In the genomic region with DNA sequence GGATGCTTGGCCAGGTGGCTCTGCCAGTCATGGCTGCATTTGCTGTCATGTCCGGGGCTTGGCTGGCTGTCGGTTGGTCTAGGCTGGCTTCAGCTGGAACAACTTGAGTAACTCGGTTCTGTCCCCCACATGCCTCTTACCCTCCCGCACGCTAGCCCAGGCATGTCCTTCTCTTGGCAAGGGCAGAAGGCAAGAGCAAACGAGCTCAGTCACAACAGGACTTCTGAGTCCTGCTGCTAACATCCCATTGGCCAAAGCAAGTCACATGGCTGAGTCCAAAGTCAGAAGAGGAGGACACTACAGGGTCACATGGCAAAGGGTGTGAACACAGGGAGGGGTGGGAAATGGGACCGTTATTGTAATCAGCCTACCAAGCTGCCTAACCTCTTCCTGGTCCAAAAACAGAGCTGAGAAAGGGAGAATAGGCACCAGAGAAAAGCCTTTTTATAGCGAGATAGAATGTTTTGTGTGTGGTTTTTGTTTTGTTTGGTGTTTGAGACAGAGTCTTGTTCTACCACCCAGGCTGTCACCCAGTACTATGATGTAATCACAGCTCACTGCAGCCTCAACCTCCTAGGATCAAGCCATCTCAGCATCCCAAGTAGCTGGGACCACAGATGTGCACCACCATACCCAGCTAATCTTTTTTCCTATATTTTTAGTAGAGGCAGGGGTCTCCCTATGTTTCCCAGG, we compare ENCODE assay signal across 1 cellular context.
TF ChIP-seq lines count a peak whose summit lies in the region.

No MANE protein-coding gene starts in this region.

TF ChIP-seq in HepG2, 621 proteins besides CTCF, POLR2A, EP300 and RAD21:
- TF ChIP-seq, protein P1, sequence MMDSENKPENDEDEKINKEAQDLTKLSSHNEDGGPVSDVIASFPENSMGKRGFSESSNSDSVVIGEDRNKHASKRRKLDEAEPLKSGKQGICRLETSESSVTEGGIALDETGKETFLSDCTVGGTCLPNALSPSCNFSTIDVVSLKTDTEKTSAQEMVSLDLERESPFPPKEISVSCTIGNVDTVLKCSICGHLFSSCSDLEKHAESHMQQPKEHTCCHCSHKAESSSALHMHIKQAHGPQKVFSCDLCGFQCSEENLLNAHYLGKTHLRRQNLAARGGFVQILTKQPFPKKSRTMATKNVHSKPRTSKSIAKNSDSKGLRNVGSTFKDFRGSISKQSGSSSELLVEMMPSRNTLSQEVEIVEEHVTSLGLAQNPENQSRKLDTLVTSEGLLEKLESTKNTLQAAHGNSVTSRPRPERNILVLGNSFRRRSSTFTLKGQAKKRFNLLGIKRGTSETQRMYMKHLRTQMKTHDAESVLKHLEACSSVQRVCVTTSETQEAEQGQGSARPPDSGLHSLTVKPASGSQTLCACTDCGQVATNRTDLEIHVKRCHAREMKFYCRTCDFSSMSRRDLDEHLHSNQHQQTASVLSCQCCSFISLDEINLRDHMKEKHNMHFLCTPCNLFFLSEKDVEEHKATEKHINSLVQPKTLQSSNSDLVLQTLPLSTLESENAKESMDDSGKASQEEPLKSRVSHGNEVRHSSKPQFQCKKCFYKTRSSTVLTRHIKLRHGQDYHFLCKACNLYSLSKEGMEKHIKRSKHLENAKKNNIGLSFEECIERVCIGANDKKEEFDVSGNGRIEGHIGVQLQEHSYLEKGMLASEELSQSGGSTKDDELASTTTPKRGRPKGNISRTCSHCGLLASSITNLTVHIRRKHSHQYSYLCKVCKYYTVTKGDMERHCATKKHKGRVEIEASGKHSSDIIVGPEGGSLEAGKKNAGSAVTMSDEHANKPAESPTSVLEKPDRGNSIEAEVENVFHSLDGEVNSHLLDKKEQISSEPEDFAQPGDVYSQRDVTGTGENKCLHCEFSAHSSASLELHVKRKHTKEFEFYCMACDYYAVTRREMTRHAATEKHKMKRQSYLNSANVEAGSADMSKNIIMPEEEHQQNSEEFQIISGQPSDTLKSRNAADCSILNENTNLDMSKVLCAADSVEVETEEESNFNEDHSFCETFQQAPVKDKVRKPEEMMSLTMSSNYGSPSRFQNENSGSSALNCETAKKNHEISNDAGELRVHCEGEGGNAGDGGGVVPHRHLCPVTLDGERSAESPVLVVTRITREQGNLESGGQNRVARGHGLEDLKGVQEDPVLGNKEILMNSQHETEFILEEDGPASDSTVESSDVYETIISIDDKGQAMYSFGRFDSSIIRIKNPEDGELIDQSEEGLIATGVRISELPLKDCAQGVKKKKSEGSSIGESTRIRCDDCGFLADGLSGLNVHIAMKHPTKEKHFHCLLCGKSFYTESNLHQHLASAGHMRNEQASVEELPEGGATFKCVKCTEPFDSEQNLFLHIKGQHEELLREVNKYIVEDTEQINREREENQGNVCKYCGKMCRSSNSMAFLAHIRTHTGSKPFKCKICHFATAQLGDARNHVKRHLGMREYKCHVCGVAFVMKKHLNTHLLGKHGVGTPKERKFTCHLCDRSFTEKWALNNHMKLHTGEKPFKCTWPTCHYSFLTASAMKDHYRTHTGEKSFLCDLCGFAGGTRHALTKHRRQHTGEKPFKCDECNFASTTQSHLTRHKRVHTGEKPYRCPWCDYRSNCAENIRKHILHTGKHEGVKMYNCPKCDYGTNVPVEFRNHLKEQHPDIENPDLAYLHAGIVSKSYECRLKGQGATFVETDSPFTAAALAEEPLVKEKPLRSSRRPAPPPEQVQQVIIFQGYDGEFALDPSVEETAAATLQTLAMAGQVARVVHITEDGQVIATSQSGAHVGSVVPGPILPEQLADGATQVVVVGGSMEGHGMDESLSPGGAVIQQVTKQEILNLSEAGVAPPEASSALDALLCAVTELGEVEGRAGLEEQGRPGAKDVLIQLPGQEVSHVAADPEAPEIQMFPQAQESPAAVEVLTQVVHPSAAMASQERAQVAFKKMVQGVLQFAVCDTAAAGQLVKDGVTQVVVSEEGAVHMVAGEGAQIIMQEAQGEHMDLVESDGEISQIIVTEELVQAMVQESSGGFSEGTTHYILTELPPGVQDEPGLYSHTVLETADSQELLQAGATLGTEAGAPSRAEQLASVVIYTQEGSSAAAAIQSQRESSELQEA (CRISPR knock-in tag; IDR thresholded peaks at IDR 0.05; ENCODE audit: not compliant biosample characterization): no peak
- TF ChIP-seq, protein P2, sequence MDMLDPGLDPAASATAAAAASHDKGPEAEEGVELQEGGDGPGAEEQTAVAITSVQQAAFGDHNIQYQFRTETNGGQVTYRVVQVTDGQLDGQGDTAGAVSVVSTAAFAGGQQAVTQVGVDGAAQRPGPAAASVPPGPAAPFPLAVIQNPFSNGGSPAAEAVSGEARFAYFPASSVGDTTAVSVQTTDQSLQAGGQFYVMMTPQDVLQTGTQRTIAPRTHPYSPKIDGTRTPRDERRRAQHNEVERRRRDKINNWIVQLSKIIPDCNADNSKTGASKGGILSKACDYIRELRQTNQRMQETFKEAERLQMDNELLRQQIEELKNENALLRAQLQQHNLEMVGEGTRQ (IDR thresholded peaks at IDR 0.05; ENCODE audit: low read depth, low read length): no peak; the same call in 1 of the 2 replicates
- TF ChIP-seq, protein P2 (CRISPR knock-in tag; IDR thresholded peaks at IDR 0.05; ENCODE audit: borderline replicate concordance): peak; percentile 66; the same call in 1 of the 2 replicates
- TF ChIP-seq ZNF780A (CRISPR knock-in tag; IDR thresholded peaks at IDR 0.05) (peak; percentile 59; the same call in 1 of the 2 replicates), ZFP36L1 (CRISPR knock-in tag; IDR thresholded peaks at IDR 0.05) (no peak), ZNF235 (CRISPR knock-in tag; IDR thresholded peaks at IDR 0.05; ENCODE audit: borderline replicate concordance) (no peak), NFE2L1 (CRISPR knock-in tag; IDR thresholded peaks at IDR 0.05; ENCODE audit: borderline replicate concordance) (no peak), HNF4A (CRISPR knock-in tag; IDR thresholded peaks at IDR 0.05) (peak; percentile 12; the same call in 1 of the 2 replicates), MAFK (conservative IDR thresholded peaks at IDR 0.05 in 1 of 2, IDR thresholded peaks at IDR 0.05 in 1 of 2; ENCODE audit: low read length in 2 of 2) (no peak), ZNF776 (CRISPR knock-in tag; IDR thresholded peaks at IDR 0.05) (no peak), THYN1 (CRISPR knock-in tag; IDR thresholded peaks at IDR 0.05; ENCODE audit: borderline replicate concordance, low read depth) (no peak), MATR3 (CRISPR knock-in tag; IDR thresholded peaks at IDR 0.05) (no peak), POLR2AphosphoS2 (IDR thresholded peaks at IDR 0.05; ENCODE audit: low read depth, low read length) (no peak), PHF8 (CRISPR knock-in tag; IDR thresholded peaks at IDR 0.05) (no peak), MXI1 (IDR thresholded peaks at IDR 0.05; ENCODE audit: borderline replicate concordance, low read depth, low read length) (no peak), ZNF747 (CRISPR knock-in tag; IDR thresholded peaks at IDR 0.05; ENCODE audit: borderline replicate concordance) (no peak), WIZ (CRISPR knock-in tag; IDR thresholded peaks at IDR 0.05) (no peak), MAFG (CRISPR knock-in tag; IDR thresholded peaks at IDR 0.05) (no peak), NR2F1 (CRISPR knock-in tag; IDR thresholded peaks at IDR 0.05) (no peak), NFYC (CRISPR knock-in tag; IDR thresholded peaks at IDR 0.05) (peak; percentile 71), HNRNPK (IDR thresholded peaks at IDR 0.05; ENCODE audit: low read depth, low read length, poor library complexity, severe bottlenecking) (no peak), KAT7 (CRISPR knock-in tag; IDR thresholded peaks at IDR 0.05; ENCODE audit: borderline replicate concordance) (no peak), NFYB (CRISPR knock-in tag; IDR thresholded peaks at IDR 0.05) (peak; percentile 52)
- TF ChIP-seq, protein P3, sequence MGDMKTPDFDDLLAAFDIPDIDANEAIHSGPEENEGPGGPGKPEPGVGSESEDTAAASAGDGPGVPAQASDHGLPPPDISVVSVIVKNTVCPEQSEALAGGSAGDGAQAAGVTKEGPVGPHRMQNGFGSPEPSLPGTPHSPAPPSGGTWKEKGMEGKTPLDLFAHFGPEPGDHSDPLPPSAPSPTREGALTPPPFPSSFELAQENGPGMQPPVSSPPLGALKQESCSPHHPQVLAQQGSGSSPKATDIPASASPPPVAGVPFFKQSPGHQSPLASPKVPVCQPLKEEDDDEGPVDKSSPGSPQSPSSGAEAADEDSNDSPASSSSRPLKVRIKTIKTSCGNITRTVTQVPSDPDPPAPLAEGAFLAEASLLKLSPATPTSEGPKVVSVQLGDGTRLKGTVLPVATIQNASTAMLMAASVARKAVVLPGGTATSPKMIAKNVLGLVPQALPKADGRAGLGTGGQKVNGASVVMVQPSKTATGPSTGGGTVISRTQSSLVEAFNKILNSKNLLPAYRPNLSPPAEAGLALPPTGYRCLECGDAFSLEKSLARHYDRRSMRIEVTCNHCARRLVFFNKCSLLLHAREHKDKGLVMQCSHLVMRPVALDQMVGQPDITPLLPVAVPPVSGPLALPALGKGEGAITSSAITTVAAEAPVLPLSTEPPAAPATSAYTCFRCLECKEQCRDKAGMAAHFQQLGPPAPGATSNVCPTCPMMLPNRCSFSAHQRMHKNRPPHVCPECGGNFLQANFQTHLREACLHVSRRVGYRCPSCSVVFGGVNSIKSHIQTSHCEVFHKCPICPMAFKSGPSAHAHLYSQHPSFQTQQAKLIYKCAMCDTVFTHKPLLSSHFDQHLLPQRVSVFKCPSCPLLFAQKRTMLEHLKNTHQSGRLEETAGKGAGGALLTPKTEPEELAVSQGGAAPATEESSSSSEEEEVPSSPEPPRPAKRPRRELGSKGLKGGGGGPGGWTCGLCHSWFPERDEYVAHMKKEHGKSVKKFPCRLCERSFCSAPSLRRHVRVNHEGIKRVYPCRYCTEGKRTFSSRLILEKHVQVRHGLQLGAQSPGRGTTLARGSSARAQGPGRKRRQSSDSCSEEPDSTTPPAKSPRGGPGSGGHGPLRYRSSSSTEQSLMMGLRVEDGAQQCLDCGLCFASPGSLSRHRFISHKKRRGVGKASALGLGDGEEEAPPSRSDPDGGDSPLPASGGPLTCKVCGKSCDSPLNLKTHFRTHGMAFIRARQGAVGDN (CRISPR knock-in tag; IDR thresholded peaks at IDR 0.05): peak; percentile 55
- TF ChIP-seq, protein P4, sequence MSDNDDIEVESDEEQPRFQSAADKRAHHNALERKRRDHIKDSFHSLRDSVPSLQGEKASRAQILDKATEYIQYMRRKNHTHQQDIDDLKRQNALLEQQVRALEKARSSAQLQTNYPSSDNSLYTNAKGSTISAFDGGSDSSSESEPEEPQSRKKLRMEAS (IDR thresholded peaks at IDR 0.05): peak; percentile 43
- TF ChIP-seq, protein P5, sequence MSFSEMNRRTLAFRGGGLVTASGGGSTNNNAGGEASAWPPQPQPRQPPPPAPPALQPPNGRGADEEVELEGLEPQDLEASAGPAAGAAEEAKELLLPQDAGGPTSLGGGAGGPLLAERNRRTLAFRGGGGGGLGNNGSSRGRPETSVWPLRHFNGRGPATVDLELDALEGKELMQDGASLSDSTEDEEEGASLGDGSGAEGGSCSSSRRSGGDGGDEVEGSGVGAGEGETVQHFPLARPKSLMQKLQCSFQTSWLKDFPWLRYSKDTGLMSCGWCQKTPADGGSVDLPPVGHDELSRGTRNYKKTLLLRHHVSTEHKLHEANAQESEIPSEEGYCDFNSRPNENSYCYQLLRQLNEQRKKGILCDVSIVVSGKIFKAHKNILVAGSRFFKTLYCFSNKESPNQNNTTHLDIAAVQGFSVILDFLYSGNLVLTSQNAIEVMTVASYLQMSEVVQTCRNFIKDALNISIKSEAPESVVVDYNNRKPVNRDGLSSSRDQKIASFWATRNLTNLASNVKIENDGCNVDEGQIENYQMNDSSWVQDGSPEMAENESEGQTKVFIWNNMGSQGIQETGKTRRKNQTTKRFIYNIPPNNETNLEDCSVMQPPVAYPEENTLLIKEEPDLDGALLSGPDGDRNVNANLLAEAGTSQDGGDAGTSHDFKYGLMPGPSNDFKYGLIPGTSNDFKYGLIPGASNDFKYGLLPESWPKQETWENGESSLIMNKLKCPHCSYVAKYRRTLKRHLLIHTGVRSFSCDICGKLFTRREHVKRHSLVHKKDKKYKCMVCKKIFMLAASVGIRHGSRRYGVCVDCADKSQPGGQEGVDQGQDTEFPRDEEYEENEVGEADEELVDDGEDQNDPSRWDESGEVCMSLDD (CRISPR knock-in tag; IDR thresholded peaks at IDR 0.05; ENCODE audit: borderline replicate concordance): no peak
TF ChIP-seq in HepG2: peak in this region for 7.
